In genomic region chr4:168534535-168534934, GRCh38 we compare ENCODE assay signal across 7 cellular contexts.
"Had no signal": no experiment of that assay in that cellular context is flagged by ENCODE, and none has a peak within 500 bp of the region (broad histone marks: within the 10 kb centered on the region; RNA-seq: fewer than 3 reads in every experiment).

No MANE protein-coding gene starts in this region.

- H3K27ac ChIP-seq: GM23248 had no signal

- H2AFZ ChIP-seq: GM23248 had no signal

- H3K9me3 ChIP-seq: HAP-1 had no signal

- H3K36me3 ChIP-seq: HAP-1 had no signal

- DNase-seq: GM23248, GOT3, H7, IMR-90, KG1 had no signal

- H3K4me1 ChIP-seq: HAP-1 had no signal

- H3K4me3 ChIP-seq: GM23248, HAP-1, K562 had no signal

- FAIRE-seq: K562 had no signal

- H3K9ac ChIP-seq: GM23248 had no signal

- ATAC-seq: K562 had no signal
